ENCODE assay signal across 18 cellular contexts in the genomic region with DNA sequence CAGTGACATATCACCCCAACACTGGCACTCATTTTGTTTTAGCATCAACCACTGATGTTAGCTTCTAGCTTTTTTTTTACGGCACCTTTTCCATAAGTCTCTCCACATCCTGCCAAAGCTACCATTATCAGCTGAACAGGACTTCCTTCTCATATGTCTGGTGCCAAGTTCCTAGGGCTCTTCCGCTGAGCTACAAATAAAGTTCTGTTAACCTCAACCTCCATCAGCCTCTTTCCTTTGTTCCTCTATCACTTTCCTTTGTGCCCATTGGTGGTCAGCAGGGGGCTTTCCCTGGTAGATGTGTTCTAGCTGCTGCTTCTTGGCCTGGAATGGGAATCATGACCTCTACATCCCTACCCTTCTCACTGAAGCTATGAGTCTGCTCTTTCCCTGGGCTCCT.
DNase-seq lines count a peak whose midpoint lies in the region; ATAC-seq, FAIRE-seq and TF ChIP-seq lines count a peak whose summit lies in the region.
"Had no signal": no experiment of that assay in that cellular context is flagged by ENCODE, and none has a peak within 500 bp of the region (broad histone marks: within the 10 kb centered on the region; RNA-seq: fewer than 3 reads in every experiment).

No MANE protein-coding gene starts in this region.

- H3K36me3 ChIP-seq in Loucy (ENCODE audit: insufficient read depth, low read length) (no peaks in the 10 kb centered on the region; the same call in 1 of the 2 replicates), GM12878 (ENCODE audit: control insufficient read depth in 2 of 2, insufficient read depth in 2 of 2, low read length in 1 of 2) (no peaks in the 10 kb centered on the region), osteoblast (ENCODE audit: insufficient read depth, low read length) (no peaks in the 10 kb centered on the region)

- no peak overlapping the region for H3K4me3 Mint-ChIP-seq in memory B cell
- H3K4me3 Mint-ChIP-seq in activated CD8-positive, alpha-beta T cell treated with anti-CD3 and anti-CD28 coated beads for 36 hours, result no peak overlapping the region

- H3K9me3 ChIP-seq in Loucy (ENCODE audit: insufficient read depth, low read depth, low read length), result no peaks in the 10 kb centered on the region
- no peaks in the 10 kb centered on the region for H3K9me3 ChIP-seq in GM12878 (replicated peaks; ENCODE audit: control insufficient read depth, insufficient read depth, low read length)
- H3K9me3 ChIP-seq in osteoblast (ENCODE audit: low read depth, low read length), result no peaks in the 10 kb centered on the region
- H3K9me3 ChIP-seq: A549; BLaER1 treated with 17β-estradiol and CSF1 and Interleukin-3, amounts not matched to agents 10 nM and 100 nM had no signal

- intact Hi-C loops in GM12878 (cut with micrococcal nuclease; ENCODE audit: unreplicated experiment), result no loop called here
- intact Hi-C loops in activated CD8-positive, alpha-beta T cell treated with anti-CD3 and anti-CD28 coated beads for 36 hours (cut with micrococcal nuclease), result no loop called here

- H3K27ac Mint-ChIP-seq in memory B cell, result peak overlapping the region; percentile 6
- no peak overlapping the region for H3K27ac Mint-ChIP-seq in activated CD8-positive, alpha-beta T cell treated with anti-CD3 and anti-CD28 coated beads for 36 hours

- no peak for TF ChIP-seq RAD21 in GM12878 (IDR thresholded peaks at IDR 0.05; ENCODE audit: insufficient read depth, low read depth, low read length)

- FAIRE-seq in GM12878 (lab: Jason Lieb, UNC), result peak; percentile 38
- FAIRE-seq: A549 had no signal

- RAD21 ChIA-PET in GM12878 (lab: Charles Lee; ENCODE audit: unreplicated experiment), result interaction anchor here (0.6 kb wide), 1 partner anchor 62 kb away, joined by 3 read pairs; no protein-coding TSS in a partner anchor

- H3K36me3 Mint-ChIP-seq in memory B cell, result peaks cover 8% of the 10 kb centered on the region
- peaks cover 3% of the 10 kb centered on the region for H3K36me3 Mint-ChIP-seq in activated CD8-positive, alpha-beta T cell treated with anti-CD3 and anti-CD28 coated beads for 36 hours (ENCODE audit: low read depth)

- TF ChIP-seq EP300 in GM12878 (IDR thresholded peaks at IDR 0.05; ENCODE audit: borderline replicate concordance in 1 of 2, control insufficient read depth in 1 of 2, low read depth in 2 of 2, low read length in 2 of 2), result no peak

- no peak overlapping the region for H3K27ac ChIP-seq in GM12878 (ENCODE audit: control insufficient read depth, insufficient read depth)
- no peak overlapping the region for H3K27ac ChIP-seq in osteoblast (ENCODE audit: low read depth, low read length)
- H3K27ac ChIP-seq: A549; BLaER1 treated with 17β-estradiol and CSF1 and Interleukin-3, amounts not matched to agents 10 nM and 100 nM had no signal

- peaks cover 27% of the 10 kb centered on the region for H3K4me1 ChIP-seq in Loucy (ENCODE audit: insufficient read depth, low read length, poor library complexity, severe bottlenecking)
- H3K4me1 ChIP-seq in GM12878 (ENCODE audit: control insufficient read depth, insufficient read depth, low read length), result peaks cover 8% of the 10 kb centered on the region; the same call in 1 of the 2 replicates
- no peaks in the 10 kb centered on the region for H3K4me1 ChIP-seq in osteoblast (ENCODE audit: insufficient read depth, low read length)
- H3K4me1 ChIP-seq: A549 had no signal

- H3K4me2 ChIP-seq in Loucy (ENCODE audit: low read depth, low read length, poor library complexity, severe bottlenecking) (peak overlapping the region; percentile 32), GM12878 (ENCODE audit: control insufficient read depth, insufficient read depth) (no peak overlapping the region), osteoblast (ENCODE audit: insufficient read depth, low read length) (no peak overlapping the region)
- H3K4me2 ChIP-seq: A549; BLaER1 treated with 17β-estradiol and CSF1 and Interleukin-3, amounts not matched to agents 10 nM and 100 nM had no signal

- H3K27me3 Mint-ChIP-seq in memory B cell, result no peaks in the 10 kb centered on the region
- no peaks in the 10 kb centered on the region for H3K27me3 Mint-ChIP-seq in activated CD8-positive, alpha-beta T cell treated with anti-CD3 and anti-CD28 coated beads for 36 hours

- H3K9me2 ChIP-seq in Loucy (replicated peaks; ENCODE audit: low read depth, low read length), result no peaks in the 10 kb centered on the region

- H4K20me1 ChIP-seq in Loucy (ENCODE audit: insufficient read depth, low read length, poor library complexity, severe bottlenecking) (peaks cover 4% of the 10 kb centered on the region), GM12878 (ENCODE audit: control insufficient read depth, insufficient read depth) (no peaks in the 10 kb centered on the region), osteoblast (ENCODE audit: insufficient read depth, low read length) (no peaks in the 10 kb centered on the region)

- 95% methylated on average over 2 of the region's 2 CpGs for WGBS in GM12878 (ENCODE audit: insufficient coverage, insufficient replicate concordance, low lambda C conversion rate, missing lambda C conversion rate)

- 0 out of 2 replicates have a peak, but pooled peaks cover 3% of the 10 kb centered on the region for H3F3A ChIP-seq in Loucy (ENCODE audit: low read depth)

- ATAC-seq in GM12878 (no peak), memory B cell (ENCODE audit: low read depth) (no peak)
- no peak for ATAC-seq in activated CD8-positive, alpha-beta T cell treated with anti-CD3 and anti-CD28 coated beads for 36 hours
- ATAC-seq: A549 had no signal

- H3K9ac ChIP-seq in Loucy (ENCODE audit: low read depth, low read length, poor library complexity, severe bottlenecking) (no peak overlapping the region), GM12878 (ENCODE audit: control insufficient read depth, insufficient read depth, low read length) (no peak overlapping the region)
- H3K9ac ChIP-seq: BLaER1 treated with 17β-estradiol and CSF1 and Interleukin-3, amounts not matched to agents 10 nM and 100 nM had no signal

- SMC1A ChIA-PET in GM12878 (lab: Charles Lee; ENCODE audit: uncharacterized antibody, unreplicated experiment), result no interaction called here

- POLR2A ChIA-PET in GM12878 (lab: Charles Lee), result no interaction called here
- POLR2A ChIA-PET in activated CD8-positive, alpha-beta T cell treated with anti-CD3 and anti-CD28 coated beads for 36 hours (lab: Charles Lee), result no interaction called here

- peak; percentile 83 for DNase-seq in CMK (ENCODE audit: low read depth)
- no peak for DNase-seq in GM12878 (ENCODE audit: low read depth, low spot score)
- no peak for DNase-seq in memory B cell (ENCODE audit: low spot score in 2 of 2)
- DNase-seq in osteoblast (ENCODE audit: insufficient read length, low spot score, missing footprints), result no peak
- no peak for DNase-seq in activated CD8-positive, alpha-beta T cell treated with anti-CD3 and anti-CD28 coated beads for 36 hours
- DNase-seq in DMS53 treated with DMSO at 0.1 percent for 48 hours (lab: John Stamatoyannopoulos, UW; ENCODE audit: unreplicated experiment), result no peak
- DNase-seq: DMS 273 treated with DMSO at 0.1 percent for 48 hours; H7; NCI-H1417 treated with DMSO at 0.1 percent for 48 hours; NCI-H2029; NCI-H2171; NCI-H446; NCI-H69; NK-92 treated with Interleukin-12 subunit alpha and Interleukin-12 subunit beta, amount 100 ng/mL, for 24 hours; SIG-M5 had no signal

- BruUV-seq in GM12878 (replicated peaks; lab: Mats Ljungman, UMichigan), result no TSS peak

- H3K79me2 ChIP-seq in Loucy (ENCODE audit: insufficient read depth, low read length), result peaks cover 28% of the 10 kb centered on the region
- no peaks in the 10 kb centered on the region for H3K79me2 ChIP-seq in GM12878 (ENCODE audit: control insufficient read depth, insufficient read depth, low read length)
- peaks cover 2% of the 10 kb centered on the region for H3K79me2 ChIP-seq in osteoblast (ENCODE audit: insufficient read depth, low read length)

- in situ Hi-C loops in GM12878 (cut with MboI), result no loop called here

- H3K4me1 Mint-ChIP-seq in memory B cell, result peaks cover 9% of the 10 kb centered on the region
- H3K4me1 Mint-ChIP-seq in activated CD8-positive, alpha-beta T cell treated with anti-CD3 and anti-CD28 coated beads for 36 hours (ENCODE audit: low read depth), result peaks cover 2% of the 10 kb centered on the region

- H3K4me3 ChIP-seq in Loucy (ENCODE audit: low read length, poor library complexity, severe bottlenecking), result no peak overlapping the region
- H3K4me3 ChIP-seq in GM12878, result no peak overlapping the region
- no peak overlapping the region for H3K4me3 ChIP-seq in osteoblast (ENCODE audit: insufficient read depth, low read length)
- H3K4me3 ChIP-seq: A549; BLaER1 treated with 17β-estradiol and CSF1 and Interleukin-3, amounts not matched to agents 10 nM and 100 nM had no signal

- CTCF ChIA-PET in GM12878 (lab: Yijun Ruan, JAX), result interaction anchor here (0.9 to 1.3 kb wide), 3 partner anchors 13 to 77 kb away, joined by 3 to 4 read pairs (median 3); no protein-coding TSS in a partner anchor
- CTCF ChIA-PET in activated CD8-positive, alpha-beta T cell treated with anti-CD3 and anti-CD28 coated beads for 36 hours (lab: Charles Lee), result interaction anchor here (1.5 kb wide), 1 partner anchor 21 kb away, joined by 4 read pairs; no protein-coding TSS in a partner anchor

- H2AFZ ChIP-seq in Loucy (ENCODE audit: low read length) (no peak overlapping the region), GM12878 (ENCODE audit: control insufficient read depth, low read depth, low read length) (no peak overlapping the region), osteoblast (ENCODE audit: low read length) (no peak overlapping the region)

- no peaks in the 10 kb centered on the region for H3K27me3 ChIP-seq in Loucy (ENCODE audit: insufficient read depth, low read length, poor library complexity, severe bottlenecking)
- H3K27me3 ChIP-seq in GM12878 (replicated peaks in 1 of 2; ENCODE audit: control insufficient read depth in 2 of 2, insufficient read depth in 2 of 2, low read length in 1 of 2), result no peaks in the 10 kb centered on the region
- no peaks in the 10 kb centered on the region for H3K27me3 ChIP-seq in osteoblast (ENCODE audit: insufficient read depth, low read length)
- H3K27me3 ChIP-seq: BLaER1 treated with 17β-estradiol and CSF1 and Interleukin-3, amounts not matched to agents 10 nM and 100 nM had no signal

- no peak for TF ChIP-seq CTCF in Loucy (conservative IDR thresholded peaks at IDR 0.05; ENCODE audit: low read length)
- TF ChIP-seq CTCF in GM12878 (IDR thresholded peaks at IDR 0.05 in 2 of 3, conservative IDR thresholded peaks at IDR 0.05 in 1 of 3; ENCODE audit: control insufficient read depth in 2 of 3, extremely low read depth in 1 of 3, insufficient read depth in 1 of 3, low read depth in 3 of 3, low read length in 3 of 3), result no peak
- TF ChIP-seq CTCF in osteoblast (IDR thresholded peaks at IDR 0.05; ENCODE audit: extremely low read depth, low read depth, low read length), result no peak
- TF ChIP-seq CTCF in activated CD8-positive, alpha-beta T cell treated with anti-CD3 and anti-CD28 coated beads for 36 hours (IDR thresholded peaks at IDR 0.05), result no peak

- no peak for TF ChIP-seq POLR2A in GM12878 (IDR thresholded peaks at IDR 0.05; ENCODE audit: low read depth, low read length)

- H3K9me3 Mint-ChIP-seq in memory B cell, result no peaks in the 10 kb centered on the region
- H3K9me3 Mint-ChIP-seq in activated CD8-positive, alpha-beta T cell treated with anti-CD3 and anti-CD28 coated beads for 36 hours, result no peaks in the 10 kb centered on the region

TF ChIP-seq in GM12878, 131 proteins besides CTCF, POLR2A, EP300 and RAD21 (continues in another document):
- 0 out of 2 replicates have a peak, but pooled peaks have one; percentile 25 for TF ChIP-seq RUNX3 (IDR thresholded peaks at IDR 0.05; ENCODE audit: low read length)
